ENCODE assay signal across 8 cellular contexts in genomic region chr7:158827411-158828342, GRCh38. TPM values are rescaled to one million over a fixed set of nuclear protein-coding genes. Genes with fewer than 3 reads are reported as not detected.
A peak's percentile ranks its signal among the peaks of the same experiment; 100 is the strongest.
DNase-seq lines count a peak whose midpoint lies in the region; ATAC-seq, FAIRE-seq and TF ChIP-seq lines count a peak whose summit lies in the region.

No MANE protein-coding gene starts in this region.

- H3K27ac Mint-ChIP-seq in dendritic cell treated with granulocyte-macrophage colony-stimulating factor and Interleukin-4, amounts not matched to agents 40 ng/mL and 50 ng/mL, for 4 days = peak overlapping the region; percentile 98
- H3K27ac Mint-ChIP-seq in naive thymus-derived CD8-positive, alpha-beta T cell = peak overlapping the region; percentile 93 to 99 (median 98)

- H3K4me3 Mint-ChIP-seq in dendritic cell treated with granulocyte-macrophage colony-stimulating factor and Interleukin-4, amounts not matched to agents 40 ng/mL and 50 ng/mL, for 4 days = peak overlapping the region; percentile 83
- peak overlapping the region; percentile 91 to 99 (median 96) for H3K4me3 Mint-ChIP-seq in naive thymus-derived CD8-positive, alpha-beta T cell

- no peak for FAIRE-seq in urothelium cell line (lab: Jason Lieb, UNC)

- POLR2A ChIA-PET in PC-3 (lab: Charles Lee; ENCODE audit: unreplicated experiment) = interaction anchor here (0.7 kb wide), 1 partner anchor 178 kb away, joined by 8 read pairs; no protein-coding TSS in a partner anchor
- POLR2A ChIA-PET in naive thymus-derived CD8-positive, alpha-beta T cell (lab: Charles Lee) = interaction anchor here (0.7 to 11.4 kb wide), 4 partner anchors 10 to 49 kb away, joined by 3 to 150 read pairs (median 50); no protein-coding TSS in a partner anchor

- peaks cover 15% of the 10 kb centered on the region for H4K20me1 ChIP-seq in PC-3 (ENCODE audit: low read length)

- H3K4me2 ChIP-seq in PC-3 (ENCODE audit: low read length) = peak overlapping the region; percentile 85

- H3K9me3 Mint-ChIP-seq in dendritic cell treated with granulocyte-macrophage colony-stimulating factor and Interleukin-4, amounts not matched to agents 40 ng/mL and 50 ng/mL, for 4 days = no peaks in the 10 kb centered on the region
- H3K9me3 Mint-ChIP-seq in naive thymus-derived CD8-positive, alpha-beta T cell = no peaks in the 10 kb centered on the region

- H3K27me3 ChIP-seq in PC-3 (ENCODE audit: low read length) = no peaks in the 10 kb centered on the region

- intact Hi-C loops in PC-3 (cut with micrococcal nuclease) = loop anchor here (2.0 kb wide), 2 partner anchors 29 to 45 kb away; partner anchors contain the start of gene DYNC2I1
- intact Hi-C loops in dendritic cell treated with granulocyte-macrophage colony-stimulating factor and Interleukin-4, amounts not matched to agents 40 ng/mL and 50 ng/mL, for 4 days (cut with micrococcal nuclease) = loop anchor here (2.0 kb wide), 1 partner anchor 37 kb away; no protein-coding TSS in a partner anchor

- DNase-seq in GM13977 (ENCODE audit: low spot score) (peak; percentile 43), PC-3 (peak; percentile 36), urothelium cell line (ENCODE audit: low spot score) (no peak), COR-L47 (lab: John Stamatoyannopoulos, UW) (no peak), SHP77 (lab: John Stamatoyannopoulos, UW) (no peak)
- DNase-seq in naive thymus-derived CD8-positive, alpha-beta T cell = peak in 6 of 10 donors; percentile 16 to 72 (median 42)

- H3K4me1 ChIP-seq in PC-3 (ENCODE audit: insufficient read depth, low read length) = peaks cover 17% of the 10 kb centered on the region

- H3K9me2 ChIP-seq in PC-3 (replicated peaks; ENCODE audit: low read length) = no peaks in the 10 kb centered on the region

- in situ Hi-C loops in GM13977 (cut with MboI; ENCODE audit: low pct_unique_long_range_greater_than_20kb, low sequenced_read_pairs, unreplicated experiment) = no loop called here

- no peaks in the 10 kb centered on the region for H3K9me3 ChIP-seq in PC-3 (ENCODE audit: low read length)

- CTCF ChIA-PET in PC-3 (lab: Charles Lee) = no interaction called here

- H2AFZ ChIP-seq in PC-3 (ENCODE audit: low read length) = 0 out of 2 replicates have a peak overlapping the region, but pooled peaks have one; percentile 6

- peaks cover 6% of the 10 kb centered on the region for H3K36me3 Mint-ChIP-seq in dendritic cell treated with granulocyte-macrophage colony-stimulating factor and Interleukin-4, amounts not matched to agents 40 ng/mL and 50 ng/mL, for 4 days (ENCODE audit: low read depth)
- peaks cover 0 to 17% (median 4%) of the 10 kb centered on the region in 3 donors for H3K36me3 Mint-ChIP-seq in naive thymus-derived CD8-positive, alpha-beta T cell

- TF ChIP-seq CTCF in GM13977 (IDR thresholded peaks at IDR 0.05; ENCODE audit: extremely low read depth, insufficient read depth, missing control alignments) (no peak), PC-3 (conservative IDR thresholded peaks at IDR 0.05; ENCODE audit: low read depth, low read length) (no peak)

- peak overlapping the region; percentile 68; the same call in 1 of the 2 replicates for H3K27ac ChIP-seq in PC-3 (ENCODE audit: low read length)

- no peak for ATAC-seq in PC-3
- ATAC-seq in naive thymus-derived CD8-positive, alpha-beta T cell = no peak
- no peak for ATAC-seq in HG03354 (IDR thresholded peaks at IDR 0.05; ENCODE audit: poor library complexity, severe bottlenecking, unreplicated experiment)

- H3K27me3 Mint-ChIP-seq in dendritic cell treated with granulocyte-macrophage colony-stimulating factor and Interleukin-4, amounts not matched to agents 40 ng/mL and 50 ng/mL, for 4 days = no peaks in the 10 kb centered on the region
- no peaks in the 10 kb centered on the region for H3K27me3 Mint-ChIP-seq in naive thymus-derived CD8-positive, alpha-beta T cell

- peaks cover 64% of the 10 kb centered on the region for H3K79me2 ChIP-seq in PC-3 (ENCODE audit: low read length)

- H3K36me3 ChIP-seq in PC-3 (ENCODE audit: low read depth, low read length) = no peaks in the 10 kb centered on the region

- BruUV-seq in PC-3 (replicated peaks; lab: Mats Ljungman, UMichigan) = TSS peak; percentile 74

- peak overlapping the region; percentile 99 for H3K4me3 ChIP-seq in PC-3 (ENCODE audit: low read length)

- H3F3A ChIP-seq in PC-3 (ENCODE audit: low read length, unreplicated experiment) = no peaks in the 10 kb centered on the region

- H3K9ac ChIP-seq in PC-3 (ENCODE audit: low read length) = peak overlapping the region; percentile 90

- peaks cover 23% of the 10 kb centered on the region for H3K4me1 Mint-ChIP-seq in dendritic cell treated with granulocyte-macrophage colony-stimulating factor and Interleukin-4, amounts not matched to agents 40 ng/mL and 50 ng/mL, for 4 days (ENCODE audit: low read depth)
- H3K4me1 Mint-ChIP-seq in naive thymus-derived CD8-positive, alpha-beta T cell = peaks cover 15 to 56% (median 47%) of the 10 kb centered on the region in 4 donors

RNA-seq across cellular contexts. Expression of gene ESYT2, which starts 1.6 kb away (rescaled TPM):
- 76.1 and 78.0 TPM in 2 replicates for total RNA-seq in PC-3 (2014; rRNA removed)
- total RNA-seq in naive thymus-derived CD8-positive, alpha-beta T cell = 100 to 1,000 TPM; 101 to 105 TPM
- 10 to 100 TPM; 58.6 to 93.3 (median 79.8) TPM for polyA plus RNA-seq in naive thymus-derived CD8-positive, alpha-beta T cell

RNA-seq across cellular contexts. Expression of gene DYNC2I1, which starts 28.7 kb away (rescaled TPM):
- 12.2 and 18.8 TPM in 2 replicates for total RNA-seq in PC-3 (2014; rRNA removed)
- 10 to 100 TPM; 16.3 to 19.0 TPM for total RNA-seq in naive thymus-derived CD8-positive, alpha-beta T cell
- 10 to 100 TPM; 14.1 to 22.1 (median 19.8) TPM for polyA plus RNA-seq in naive thymus-derived CD8-positive, alpha-beta T cell

Comparison
In these comparisons a context has a peak if more than half of its experiments do, and no peak if none do; other contexts are left out.
1. DNase-seq: peak in GM13977 (single experiment), PC-3 (single experiment) and naive thymus-derived CD8-positive, alpha-beta T cell (6 of 10); none in urothelium cell line (single experiment), COR-L47 (single experiment) and SHP77 (0 of 2).